In genomic region chr3:141000691-141001090, GRCh38 we compare ENCODE assay signal across 14 cellular contexts. TPM values are rescaled to one million over a fixed set of nuclear protein-coding genes. Genes with fewer than 3 reads are reported as not detected.
DNase-seq lines count a peak whose midpoint lies in the region; ATAC-seq, FAIRE-seq and TF ChIP-seq lines count a peak whose summit lies in the region.
"Had no signal": no experiment of that assay in that cellular context is flagged by ENCODE, and none has a peak within 500 bp of the region (broad histone marks: within the 10 kb centered on the region; RNA-seq: fewer than 3 reads in every experiment).

No MANE protein-coding gene starts in this region.

- H3K27me3 ChIP-seq in MM.1S (replicated peaks; ENCODE audit: insufficient read depth, low read length) (no peaks in the 10 kb centered on the region), bronchial epithelial cell (ENCODE audit: control insufficient read depth, insufficient read depth, low read length) (peaks cover 3% of the 10 kb centered on the region)

- H2AFZ ChIP-seq in MM.1S (ENCODE audit: low read length), result no peak overlapping the region

- ATAC-seq in activated naive CD8-positive, alpha-beta T cell treated with anti-CD3 and anti-CD28 coated beads, Interleukin-2, amount 10 ng/mL, durations not matched to agents 7 days and 5 days (ENCODE audit: low read depth), result peak; percentile 66
- peak; percentile 64 for ATAC-seq in stimulated activated naive CD8-positive, alpha-beta T cell treated with anti-CD3 and anti-CD28 coated beads, Interleukin-15, amount 100 ng/mL, for 72 hours
- no peak for ATAC-seq in HG03025 (IDR thresholded peaks at IDR 0.05; ENCODE audit: low FRiP score, unreplicated experiment)

- no peak for DNase-seq in activated naive CD8-positive, alpha-beta T cell treated with anti-CD3 and anti-CD28 coated beads, Interleukin-2, amount 10 ng/mL, durations not matched to agents 7 days and 5 days
- DNase-seq in activated naive CD8-positive, alpha-beta T cell treated with anti-CD3 and anti-CD28 coated beads for 36 hours, result no peak
- DNase-seq in MM.1S (peak; percentile 27), bronchial epithelial cell (ENCODE audit: low read depth) (peak; percentile 43), hepatic stellate cell (ENCODE audit: low spot score) (no peak), NK-92 (lab: John Stamatoyannopoulos, UW; ENCODE audit: unreplicated experiment) (no peak)
- no peak for DNase-seq in stimulated activated naive CD8-positive, alpha-beta T cell treated with anti-CD3 and anti-CD28 coated beads, Interleukin-15, amount 100 ng/mL, for 72 hours
- DNase-seq: DMS79, GOT3, NCI-H187 treated with DMSO at 0.1 percent for 48 hours had no signal

- no peak overlapping the region for H3K27ac ChIP-seq in MM.1S (ENCODE audit: low read length)
- H3K27ac ChIP-seq: HL-60 had no signal

- H3K4me3 Mint-ChIP-seq in activated naive CD8-positive, alpha-beta T cell treated with anti-CD3 and anti-CD28 coated beads, Interleukin-2, amount 10 ng/mL, durations not matched to agents 7 days and 5 days, result no peak overlapping the region
- H3K4me3 Mint-ChIP-seq in activated naive CD8-positive, alpha-beta T cell treated with anti-CD3 and anti-CD28 coated beads for 36 hours, result no peak overlapping the region
- no peak overlapping the region for H3K4me3 Mint-ChIP-seq in stimulated activated naive CD8-positive, alpha-beta T cell treated with anti-CD3 and anti-CD28 coated beads, Interleukin-15, amount 100 ng/mL, for 72 hours
- H3K4me3 Mint-ChIP-seq: HFFc6 had no signal

- H3F3A ChIP-seq in MM.1S (ENCODE audit: insufficient read depth, low read length), result no peaks in the 10 kb centered on the region

- no peaks in the 10 kb centered on the region for H3K9me2 ChIP-seq in MM.1S (replicated peaks; ENCODE audit: insufficient read depth, low read length)

- no peaks in the 10 kb centered on the region for H3K9me3 ChIP-seq in MM.1S (replicated peaks; ENCODE audit: insufficient read depth, low read length)

- H3K4me3 ChIP-seq in MM.1S (ENCODE audit: low read length), result no peak overlapping the region
- H3K4me3 ChIP-seq in bronchial epithelial cell (ENCODE audit: low read depth, low read length), result no peak overlapping the region

- H3K36me3 ChIP-seq in MM.1S (replicated peaks; ENCODE audit: insufficient read depth, low read length) (no peaks in the 10 kb centered on the region), bronchial epithelial cell (ENCODE audit: control insufficient read depth, insufficient read depth, low read length) (no peaks in the 10 kb centered on the region)

- POLR2A ChIA-PET in activated naive CD8-positive, alpha-beta T cell treated with anti-CD3 and anti-CD28 coated beads, Interleukin-2, amount 10 ng/mL, durations not matched to agents 7 days and 5 days (lab: Charles Lee), result no interaction called here

- 0 out of 2 replicates have a peak, but pooled peaks cover 3% of the 10 kb centered on the region for H3K4me1 ChIP-seq in MM.1S (ENCODE audit: low read length)

- H3K9me3 Mint-ChIP-seq in activated naive CD8-positive, alpha-beta T cell treated with anti-CD3 and anti-CD28 coated beads, Interleukin-2, amount 10 ng/mL, durations not matched to agents 7 days and 5 days, result no peaks in the 10 kb centered on the region
- no peaks in the 10 kb centered on the region for H3K9me3 Mint-ChIP-seq in activated naive CD8-positive, alpha-beta T cell treated with anti-CD3 and anti-CD28 coated beads for 36 hours
- no peaks in the 10 kb centered on the region for H3K9me3 Mint-ChIP-seq in stimulated activated naive CD8-positive, alpha-beta T cell treated with anti-CD3 and anti-CD28 coated beads, Interleukin-15, amount 100 ng/mL, for 72 hours
- H3K9me3 Mint-ChIP-seq: HFFc6 had no signal

- no peaks in the 10 kb centered on the region for H3K79me2 ChIP-seq in MM.1S (ENCODE audit: low read length)

- TF ChIP-seq CTCF in MM.1S (IDR thresholded peaks at IDR 0.05; ENCODE audit: low read length) (no peak), bronchial epithelial cell (IDR thresholded peaks at IDR 0.05; ENCODE audit: insufficient read depth, low read length, severe bottlenecking) (no peak)

- no peak overlapping the region for H3K4me2 ChIP-seq in MM.1S (ENCODE audit: low read depth, low read length)

- no peak overlapping the region for H3K9ac ChIP-seq in MM.1S (ENCODE audit: low read length)

- H3K36me3 Mint-ChIP-seq in activated naive CD8-positive, alpha-beta T cell treated with anti-CD3 and anti-CD28 coated beads, Interleukin-2, amount 10 ng/mL, durations not matched to agents 7 days and 5 days, result no peaks in the 10 kb centered on the region
- no peaks in the 10 kb centered on the region for H3K36me3 Mint-ChIP-seq in activated naive CD8-positive, alpha-beta T cell treated with anti-CD3 and anti-CD28 coated beads for 36 hours

- peaks cover 5% of the 10 kb centered on the region for H3K4me1 Mint-ChIP-seq in activated naive CD8-positive, alpha-beta T cell treated with anti-CD3 and anti-CD28 coated beads, Interleukin-2, amount 10 ng/mL, durations not matched to agents 7 days and 5 days
- H3K4me1 Mint-ChIP-seq in activated naive CD8-positive, alpha-beta T cell treated with anti-CD3 and anti-CD28 coated beads for 36 hours, result peaks cover 5% of the 10 kb centered on the region
- peaks cover 7% of the 10 kb centered on the region for H3K4me1 Mint-ChIP-seq in stimulated activated naive CD8-positive, alpha-beta T cell treated with anti-CD3 and anti-CD28 coated beads, Interleukin-15, amount 100 ng/mL, for 72 hours

- H3K27ac Mint-ChIP-seq in activated naive CD8-positive, alpha-beta T cell treated with anti-CD3 and anti-CD28 coated beads, Interleukin-2, amount 10 ng/mL, durations not matched to agents 7 days and 5 days, result no peak overlapping the region
- H3K27ac Mint-ChIP-seq in activated naive CD8-positive, alpha-beta T cell treated with anti-CD3 and anti-CD28 coated beads for 36 hours, result no peak overlapping the region
- H3K27ac Mint-ChIP-seq in stimulated activated naive CD8-positive, alpha-beta T cell treated with anti-CD3 and anti-CD28 coated beads, Interleukin-15, amount 100 ng/mL, for 72 hours, result no peak overlapping the region
- H3K27ac Mint-ChIP-seq: HFFc6 had no signal

- no peak for FAIRE-seq in bronchial epithelial cell (lab: Jason Lieb, UNC)
- FAIRE-seq: G401.6 had no signal

- no peaks in the 10 kb centered on the region for H4K20me1 ChIP-seq in MM.1S (ENCODE audit: insufficient read depth, low read length)

- peaks cover 8% of the 10 kb centered on the region for H3K27me3 Mint-ChIP-seq in activated naive CD8-positive, alpha-beta T cell treated with anti-CD3 and anti-CD28 coated beads, Interleukin-2, amount 10 ng/mL, durations not matched to agents 7 days and 5 days
- no peaks in the 10 kb centered on the region for H3K27me3 Mint-ChIP-seq in activated naive CD8-positive, alpha-beta T cell treated with anti-CD3 and anti-CD28 coated beads for 36 hours
- H3K27me3 Mint-ChIP-seq in stimulated activated naive CD8-positive, alpha-beta T cell treated with anti-CD3 and anti-CD28 coated beads, Interleukin-15, amount 100 ng/mL, for 72 hours, result no peaks in the 10 kb centered on the region

RNA-seq across cellular contexts. Expression of gene SPSB4, which starts 50.5 kb away (rescaled TPM):
- total RNA-seq in activated naive CD8-positive, alpha-beta T cell treated with anti-CD3 and anti-CD28 coated beads, Interleukin-2, amount 10 ng/mL, durations not matched to agents 7 days and 5 days, result not detected
- not detected for total RNA-seq in activated naive CD8-positive, alpha-beta T cell treated with anti-CD3 and anti-CD28 coated beads for 36 hours
- total RNA-seq in bronchial epithelial cell, result 0.26 and 0.38 TPM in 2 replicates
- total RNA-seq: HFFc6 had no signal

RNA-seq across cellular contexts. Expression of gene SLC25A36, which starts 59.1 kb away (rescaled TPM):
- total RNA-seq in activated naive CD8-positive, alpha-beta T cell treated with anti-CD3 and anti-CD28 coated beads, Interleukin-2, amount 10 ng/mL, durations not matched to agents 7 days and 5 days, result 10 to 100 TPM; 61.5 to 68.6 TPM
- total RNA-seq in activated naive CD8-positive, alpha-beta T cell treated with anti-CD3 and anti-CD28 coated beads for 36 hours, result 10 to 100 TPM; 61.4 to 65.1 TPM
- 122 and 166 TPM in 2 replicates for total RNA-seq in bronchial epithelial cell

Comparison
In these comparisons a context has a peak if more than half of its experiments do, and no peak if none do; other contexts are left out.
1. DNase-seq: peak in MM.1S (single experiment) and bronchial epithelial cell (single experiment); none in activated naive CD8-positive, alpha-beta T cell treated with anti-CD3 and anti-CD28 coated beads, Interleukin-2, amount 10 ng/mL, durations not matched to agents 7 days and 5 days (single experiment), activated naive CD8-positive, alpha-beta T cell treated with anti-CD3 and anti-CD28 coated beads for 36 hours (single experiment), stimulated activated naive CD8-positive, alpha-beta T cell treated with anti-CD3 and anti-CD28 coated beads, Interleukin-15, amount 100 ng/mL, for 72 hours (0 of 2), hepatic stellate cell (single experiment) and NK-92 (single experiment).